In the genomic region with DNA sequence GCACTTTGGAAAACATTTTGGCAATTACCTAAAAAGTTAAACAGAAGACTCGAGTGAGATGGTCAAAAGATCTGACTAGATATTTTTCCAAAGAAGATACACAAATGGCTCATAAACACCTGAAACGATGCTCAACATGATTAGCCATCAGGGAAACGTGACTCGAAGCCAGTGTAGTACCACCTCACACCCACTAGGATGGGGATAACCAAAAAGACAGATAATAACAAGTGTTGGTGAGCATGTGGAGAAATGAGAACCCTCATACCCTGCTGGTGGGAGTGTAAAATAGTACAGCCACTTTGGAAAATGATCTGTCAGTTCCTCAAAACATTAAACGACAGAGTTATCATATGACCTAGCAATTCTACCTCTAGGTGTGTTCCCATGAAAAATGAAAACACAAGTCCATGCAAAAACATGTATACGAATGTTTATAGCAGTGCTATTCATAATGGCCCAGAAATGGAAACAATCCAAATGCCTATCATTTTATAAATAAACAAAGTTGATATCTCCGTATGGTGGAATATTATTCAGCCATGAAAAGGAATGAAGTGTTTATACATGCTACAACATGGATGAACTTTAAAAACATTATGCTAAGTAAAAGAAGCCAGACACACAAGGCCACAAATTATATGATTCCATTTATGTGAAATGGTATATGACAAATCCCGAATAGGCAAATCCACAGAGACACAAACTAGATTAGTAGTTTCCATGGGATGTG, we compare ENCODE assay signal across 28 cellular contexts.
A peak's percentile ranks its signal among the peaks of the same experiment; 100 is the strongest.
DNase-seq lines count a peak whose midpoint lies in the region; ATAC-seq, FAIRE-seq and TF ChIP-seq lines count a peak whose summit lies in the region.
"Had no signal": no experiment of that assay in that cellular context is flagged by ENCODE, and none has a peak within 500 bp of the region (broad histone marks: within the 10 kb centered on the region; RNA-seq: fewer than 3 reads in every experiment).

No MANE protein-coding gene starts in this region.

- H3K27ac Mint-ChIP-seq in Calu3 (ENCODE audit: unreplicated experiment) (no peak overlapping the region), WTC11 (no peak overlapping the region)
- H3K27ac Mint-ChIP-seq: activated naive CD8-positive, alpha-beta T cell treated with anti-CD3 and anti-CD28 coated beads, Interleukin-2, amount 10 ng/mL, durations not matched to agents 7 days and 5 days; naive B cell; stimulated activated naive CD8-positive, alpha-beta T cell treated with anti-CD3 and anti-CD28 coated beads, Interleukin-15, amount 100 ng/mL, for 72 hours; T-helper 1 cell treated with Interleukin-12 subunit alpha and Interleukin-12 subunit beta and Interleukin-4 antibody, amounts not matched to agents 30 μg/mL and 1 μg/mL, for 36 hours had no signal

- CTCF ChIA-PET in Calu3 (lab: Charles Lee) (no interaction called here), WTC11 (lab: Charles Lee) (no interaction called here)

- TF ChIP-seq POLR2A in GM12891 (IDR thresholded peaks at IDR 0.05; ENCODE audit: low read depth, low read length), result no peak

- H3K36me3 Mint-ChIP-seq in Calu3 (ENCODE audit: insufficient read depth, unreplicated experiment) (no peaks in the 10 kb centered on the region), WTC11 (peaks cover 5% of the 10 kb centered on the region; the same call in 1 of the 2 replicates)
- H3K36me3 Mint-ChIP-seq: activated naive CD8-positive, alpha-beta T cell treated with anti-CD3 and anti-CD28 coated beads, Interleukin-2, amount 10 ng/mL, durations not matched to agents 7 days and 5 days; naive B cell had no signal

- intact Hi-C loops in Calu3 (cut with micrococcal nuclease; ENCODE audit: unreplicated experiment), result no loop called here

- POLR2A ChIA-PET in WTC11 (lab: Charles Lee), result no interaction called here

- no peaks in the 10 kb centered on the region for H3K27me3 Mint-ChIP-seq in Calu3 (ENCODE audit: unreplicated experiment)
- no peaks in the 10 kb centered on the region for H3K27me3 Mint-ChIP-seq in WTC11 (ENCODE audit: low read depth)
- H3K27me3 Mint-ChIP-seq: activated naive CD8-positive, alpha-beta T cell treated with anti-CD3 and anti-CD28 coated beads, Interleukin-2, amount 10 ng/mL, durations not matched to agents 7 days and 5 days; central memory CD8-positive, alpha-beta T cell; naive B cell; stimulated activated naive CD8-positive, alpha-beta T cell treated with anti-CD3 and anti-CD28 coated beads, Interleukin-15, amount 100 ng/mL, for 72 hours had no signal

- no TSS peak for BruUV-seq in Calu3 (replicated peaks; lab: Mats Ljungman, UMichigan)

- DNase-seq in Calu3, result no peak
- DNase-seq in GM12891 (ENCODE audit: insufficient read length, low spot score), result no peak
- no peak for DNase-seq in WTC11 (ENCODE audit: low spot score)
- no peak for DNase-seq in RPMI8226
- DNase-seq: ACHN; activated CD4-positive, alpha-beta T cell treated with anti-CD3 and anti-CD28 coated beads for 1 hour; activated effector memory CD4-positive, alpha-beta T cell treated with Interleukin-2 at 50 U/mL for 16 hours; activated naive CD8-positive, alpha-beta T cell treated with anti-CD3 and anti-CD28 coated beads, Interleukin-2, amount 10 ng/mL, durations not matched to agents 7 days and 5 days; dermis blood vessel endothelial cell; DMS79 treated with DMSO at 0.1 percent for 48 hours; GM23248; KBM-7; left lung; MG63; naive B cell; NCI-H2081 treated with DMSO at 0.1 percent for 48 hours; NCI-H345; nucleus accumbens; small intestine; stimulated activated CD8-positive, alpha-beta memory T cell treated with anti-CD3 and anti-CD28 coated beads, Interleukin-4, amount 100 ng/mL, for 48 hours; stimulated activated naive CD8-positive, alpha-beta T cell treated with anti-CD3 and anti-CD28 coated beads, Interleukin-15, amount 100 ng/mL, for 72 hours had no signal

- ATAC-seq in WTC11, result no peak
- no peak for ATAC-seq in GM21515 (IDR thresholded peaks at IDR 0.05; ENCODE audit: unreplicated experiment)
- ATAC-seq in GM21576 (IDR thresholded peaks at IDR 0.05; ENCODE audit: unreplicated experiment), result no peak
- ATAC-seq: left lung; stimulated activated naive CD8-positive, alpha-beta T cell treated with anti-CD3 and anti-CD28 coated beads, Interleukin-15, amount 100 ng/mL, for 72 hours had no signal

- peak; percentile 29 for TF ChIP-seq CTCF in Calu3 (IDR thresholded peaks at IDR 0.05; ENCODE audit: unreplicated experiment)
- peak; percentile 24; the same call in 1 of the 2 replicates for TF ChIP-seq CTCF in WTC11 (IDR thresholded peaks at IDR 0.05)

- H3K4me1 Mint-ChIP-seq in Calu3 (ENCODE audit: low read depth, unreplicated experiment) (no peaks in the 10 kb centered on the region), WTC11 (peaks cover 3% of the 10 kb centered on the region)
- H3K4me1 Mint-ChIP-seq: activated naive CD8-positive, alpha-beta T cell treated with anti-CD3 and anti-CD28 coated beads, Interleukin-2, amount 10 ng/mL, durations not matched to agents 7 days and 5 days; central memory CD8-positive, alpha-beta T cell; naive B cell; stimulated activated naive CD8-positive, alpha-beta T cell treated with anti-CD3 and anti-CD28 coated beads, Interleukin-15, amount 100 ng/mL, for 72 hours had no signal

- H3K4me3 Mint-ChIP-seq in Calu3 (ENCODE audit: low read depth, unreplicated experiment), result no peak overlapping the region
- H3K4me3 Mint-ChIP-seq in WTC11, result no peak overlapping the region
- H3K4me3 Mint-ChIP-seq: activated naive CD8-positive, alpha-beta T cell treated with anti-CD3 and anti-CD28 coated beads, Interleukin-2, amount 10 ng/mL, durations not matched to agents 7 days and 5 days; central memory CD8-positive, alpha-beta T cell; naive B cell; stimulated activated naive CD8-positive, alpha-beta T cell treated with anti-CD3 and anti-CD28 coated beads, Interleukin-15, amount 100 ng/mL, for 72 hours; T-helper 1 cell treated with Interleukin-12 subunit alpha and Interleukin-12 subunit beta and Interleukin-4 antibody, amounts not matched to agents 30 μg/mL and 1 μg/mL, for 36 hours had no signal

- H3K9me3 Mint-ChIP-seq in Calu3 (ENCODE audit: low read depth, unreplicated experiment), result no peaks in the 10 kb centered on the region
- peaks cover 18% of the 10 kb centered on the region for H3K9me3 Mint-ChIP-seq in WTC11
- H3K9me3 Mint-ChIP-seq: activated naive CD8-positive, alpha-beta T cell treated with anti-CD3 and anti-CD28 coated beads, Interleukin-2, amount 10 ng/mL, durations not matched to agents 7 days and 5 days; central memory CD8-positive, alpha-beta T cell had no signal

- FAIRE-seq in GM12891 (lab: Jason Lieb, UNC) (peak; percentile 60), islet of Langerhans (lab: Jason Lieb, UNC) (peak; percentile 33)
- FAIRE-seq: GM12892, small intestine, TTC549 had no signal

TF ChIP-seq in GM12891, 5 proteins besides CTCF, POLR2A, EP300 and RAD21:
- no peak for TF ChIP-seq POLR2AphosphoS5 (IDR thresholded peaks at IDR 0.05; ENCODE audit: low read depth, low read length)
- no peak for TF ChIP-seq TAF1 (IDR thresholded peaks at IDR 0.05; ENCODE audit: low read depth, low read length)
- no peak for TF ChIP-seq PAX5 (IDR thresholded peaks at IDR 0.05; ENCODE audit: insufficient read depth, low read length, severe bottlenecking)
- no peak for TF ChIP-seq SPI1 (IDR thresholded peaks at IDR 0.05; ENCODE audit: low read depth, low read length)
- TF ChIP-seq POU2F2 (IDR thresholded peaks at IDR 0.05; ENCODE audit: low read depth, low read length), result no peak

TF ChIP-seq in WTC11, 78 proteins besides CTCF, POLR2A, EP300 and RAD21:
- TF ChIP-seq ARID4B (CRISPR knock-in tag; IDR thresholded peaks at IDR 0.05; ENCODE audit: borderline replicate concordance), result no peak
- TF ChIP-seq SOX15 (CRISPR knock-in tag; IDR thresholded peaks at IDR 0.05), result no peak
- no peak for TF ChIP-seq TEAD4 (CRISPR knock-in tag; IDR thresholded peaks at IDR 0.05)
- TF ChIP-seq ESRRA (CRISPR knock-in tag; IDR thresholded peaks at IDR 0.05; ENCODE audit: borderline replicate concordance), result no peak
- TF ChIP-seq ZBTB21 (CRISPR knock-in tag; IDR thresholded peaks at IDR 0.05; ENCODE audit: borderline replicate concordance), result no peak
